In the genomic region with DNA sequence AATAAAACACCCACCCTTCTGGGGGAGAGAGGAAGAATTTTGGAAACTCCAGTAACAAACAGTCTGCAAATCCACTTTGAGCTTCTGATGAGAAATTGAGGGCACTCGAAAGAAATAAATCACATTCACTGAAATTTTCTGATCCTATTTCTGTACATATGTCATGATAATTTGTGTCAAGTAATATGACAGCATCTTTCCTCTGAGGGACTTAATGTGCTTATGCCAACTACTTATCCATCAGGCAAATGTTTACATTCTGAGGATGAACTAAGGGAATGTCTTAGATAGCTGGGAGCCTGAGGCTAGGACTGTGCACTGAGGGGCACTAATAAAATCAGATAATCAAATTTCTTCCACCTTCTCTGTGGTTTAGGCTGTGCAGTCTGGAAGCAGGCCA, we compare ENCODE assay signal across 35 cellular contexts.
"Had no signal": no experiment of that assay in that cellular context is flagged by ENCODE, and none has a peak within 500 bp of the region (broad histone marks: within the 10 kb centered on the region; RNA-seq: fewer than 3 reads in every experiment).

No MANE protein-coding gene starts in this region.

- H3K9me3 ChIP-seq: MG63 had no signal

- H3K4me2 ChIP-seq: KMS-11 had no signal

- H3K9ac ChIP-seq: KMS-11 had no signal

- H3K36me3 ChIP-seq: MG63 had no signal

- H3K27ac ChIP-seq: KMS-11 had no signal

- H3K4me3 ChIP-seq: MG63 had no signal

- H3K27me3 ChIP-seq: MG63 had no signal

- DNase-seq: Karpas-422, Kasumi-1, KG1, MG63, MM.1S, MV-4-11, NCI-H1048, NCI-H1092, NCI-H1092 treated with DMSO at 0.1 percent for 48 hours, NCI-H1105, NCI-H1105 treated with DMSO at 0.1 percent for 48 hours, NCI-H1417, NCI-H1417 treated with DMSO at 0.1 percent for 48 hours, NCI-H1436, NCI-H1436 treated with DMSO at 0.1 percent for 48 hours, NCI-H146, NCI-H1694, NCI-H1694 treated with DMSO at 0.1 percent for 48 hours, NCI-H187, NCI-H187 treated with DMSO at 0.1 percent for 48 hours, NCI-H1930, NCI-H2029, NCI-H2029 treated with DMSO at 0.1 percent for 48 hours, NCI-H2081, NCI-H2081 treated with DMSO at 0.1 percent for 48 hours, NCI-H2107, NCI-H2171, NCI-H2171 treated with DMSO at 0.1 percent for 48 hours, NCI-H2227 treated with DMSO at 0.1 percent for 48 hours, NCI-H226, NCI-H345, NCI-H446, NCI-H446 treated with DMSO at 0.1 percent for 48 hours, NCI-H510A had no signal
